17 cellular contexts compared by ENCODE assay signal in genomic region chr13:20024706-20025105, GRCh38.
"Had no signal": no experiment of that assay in that cellular context is flagged by ENCODE, and none has a peak within 500 bp of the region (broad histone marks: within the 10 kb centered on the region; RNA-seq: fewer than 3 reads in every experiment).

No MANE protein-coding gene starts in this region.

- ATAC-seq: activated CD8-positive, alpha-beta T cell treated with anti-CD3 and anti-CD28 coated beads for 36 hours; activated T-cell treated with anti-CD3 and anti-CD28 coated beads, Interleukin-2, amount 50 U/mL, for 4 hours; gastrocnemius medialis; left lobe of liver; naive thymus-derived CD4-positive, alpha-beta T cell; pancreas; stimulated activated memory B cell treated with anti-CD40 and anti-IgM and Interleukin-4, amounts not matched to agents 10 μg/mL and 1 μg/mL and 100 μg/mL, for 72 hours; WTC11 had no signal

- H3K27me3 ChIP-seq: adrenal gland, gastrocnemius medialis, pancreas, thyroid gland had no signal

- H3K9me3 Mint-ChIP-seq: activated CD8-positive, alpha-beta T cell treated with anti-CD3 and anti-CD28 coated beads for 36 hours; activated T-cell treated with anti-CD3 and anti-CD28 coated beads, Interleukin-2, amount 50 U/mL, for 4 hours; naive thymus-derived CD4-positive, alpha-beta T cell; stimulated activated memory B cell treated with anti-CD40 and anti-IgM and Interleukin-4, amounts not matched to agents 10 μg/mL and 1 μg/mL and 100 μg/mL, for 72 hours; WTC11 had no signal

- H3K27me3 Mint-ChIP-seq: activated CD8-positive, alpha-beta T cell treated with anti-CD3 and anti-CD28 coated beads for 36 hours; naive thymus-derived CD4-positive, alpha-beta T cell; stimulated activated memory B cell treated with anti-CD40 and anti-IgM and Interleukin-4, amounts not matched to agents 10 μg/mL and 1 μg/mL and 100 μg/mL, for 72 hours had no signal

- FAIRE-seq: keratinocyte, pancreas, urothelium cell line had no signal

- H3K4me3 Mint-ChIP-seq: activated CD8-positive, alpha-beta T cell treated with anti-CD3 and anti-CD28 coated beads for 36 hours; activated T-cell treated with anti-CD3 and anti-CD28 coated beads, Interleukin-2, amount 50 U/mL, for 4 hours; naive thymus-derived CD4-positive, alpha-beta T cell; stimulated activated memory B cell treated with anti-CD40 and anti-IgM and Interleukin-4, amounts not matched to agents 10 μg/mL and 1 μg/mL and 100 μg/mL, for 72 hours; WTC11 had no signal

- DNase-seq: activated CD4-positive, alpha-beta T cell treated with anti-CD3 and anti-CD28 coated beads for 48 hours; activated CD8-positive, alpha-beta T cell treated with anti-CD3 and anti-CD28 coated beads for 36 hours; activated effector memory CD4-positive, alpha-beta T cell treated with Interleukin-2 at 50 U/mL for 16 hours; activated naive CD4-positive, alpha-beta T cell treated with anti-CD3 and anti-CD28 coated beads, Interleukin-2, amount 50 U/mL, for 16 hours; activated T-cell treated with anti-CD3 and anti-CD28 coated beads, Interleukin-2, amount 50 U/mL, for 4 hours; adrenal gland; erythroblast; gastrocnemius medialis; mammary epithelial cell; naive thymus-derived CD4-positive, alpha-beta T cell; pancreas; thyroid gland had no signal

- H3K9me3 ChIP-seq: adrenal gland, gastrocnemius medialis, pancreas, thyroid gland had no signal

- H3K27ac Mint-ChIP-seq: activated CD8-positive, alpha-beta T cell treated with anti-CD3 and anti-CD28 coated beads for 36 hours; stimulated activated memory B cell treated with anti-CD40 and anti-IgM and Interleukin-4, amounts not matched to agents 10 μg/mL and 1 μg/mL and 100 μg/mL, for 72 hours; WTC11 had no signal

- H3K4me1 ChIP-seq: adrenal gland, gastrocnemius medialis, pancreas had no signal

- H3K27ac ChIP-seq: adrenal gland, gastrocnemius medialis, pancreas, thyroid gland had no signal

- H3K4me3 ChIP-seq: adrenal gland, gastrocnemius medialis, pancreas, thyroid gland had no signal
